Comparison of ENCODE assay signal across 8 cellular contexts in the genomic region with DNA sequence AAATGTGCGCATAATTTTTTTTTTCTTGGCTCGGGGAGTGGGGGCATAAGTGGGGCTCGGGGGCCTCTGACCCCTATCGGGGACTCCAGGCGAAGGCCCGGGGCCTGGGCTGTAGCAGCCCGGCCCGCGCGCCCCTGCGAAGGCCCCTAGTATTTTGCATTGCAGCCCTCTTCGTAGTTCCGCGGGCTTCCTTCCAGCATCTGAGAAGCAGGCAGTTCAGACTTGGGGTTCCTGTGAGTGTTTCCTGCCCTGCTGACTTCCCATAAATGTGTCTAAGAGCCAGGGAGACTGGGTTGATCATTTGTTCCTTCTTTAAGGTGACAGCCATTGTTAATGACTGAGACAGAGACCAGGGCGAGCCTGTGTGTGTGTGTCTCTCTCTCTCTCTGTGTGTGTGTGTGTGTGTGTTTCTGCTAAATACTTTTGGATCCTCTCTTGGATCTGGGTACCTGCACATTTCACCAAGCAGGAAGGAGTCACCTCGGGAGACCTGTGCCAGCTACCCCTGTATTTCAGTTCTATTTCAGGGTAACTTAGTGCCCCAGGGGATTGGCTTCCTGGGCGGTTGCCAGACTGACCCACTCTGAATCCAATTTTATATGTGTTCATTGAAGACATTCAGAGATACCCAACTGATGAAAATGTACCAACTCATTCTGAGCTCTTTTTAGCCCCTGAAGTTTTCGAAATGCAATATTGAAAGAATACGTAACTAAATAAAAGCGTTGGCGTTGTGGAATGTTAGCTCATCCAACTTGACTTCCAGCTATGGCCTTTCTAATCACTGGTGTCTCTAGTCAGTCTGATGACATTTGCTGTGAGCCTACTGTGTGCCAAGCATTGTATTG. TPM values are rescaled to one million over a fixed set of nuclear protein-coding genes. Genes with fewer than 3 reads are reported as not detected.
DNase-seq lines count a peak whose midpoint lies in the region; ATAC-seq and TF ChIP-seq lines count a peak whose summit lies in the region.

No MANE protein-coding gene starts in this region.

- H3K4me1 Mint-ChIP-seq in activated CD8-positive, alpha-beta memory T cell treated with anti-CD3 and anti-CD28 coated beads, Interleukin-2, amount 10 ng/mL, durations not matched to agents 7 days and 5 days: peaks cover 27% of the 10 kb centered on the region

- CTCF ChIA-PET in HEK293 (lab: Yijun Ruan, JAX): interaction anchor here (0.6 kb wide), 1 partner anchor 61 kb away, joined by 6 read pairs; no protein-coding TSS in a partner anchor
- CTCF ChIA-PET in activated CD8-positive, alpha-beta memory T cell treated with anti-CD3 and anti-CD28 coated beads, Interleukin-2, amount 10 ng/mL, durations not matched to agents 7 days and 5 days (lab: Charles Lee): no interaction called here

- H3K9ac ChIP-seq in mucosa of rectum (ENCODE audit: low read depth in 1 of 2, low read length in 2 of 2): peak overlapping the region; percentile 69 to 94

- H3K27ac Mint-ChIP-seq in activated CD8-positive, alpha-beta memory T cell treated with anti-CD3 and anti-CD28 coated beads, Interleukin-2, amount 10 ng/mL, durations not matched to agents 7 days and 5 days: peak overlapping the region; percentile 83

- no peaks in the 10 kb centered on the region for H3K36me3 ChIP-seq in HEK293 (ENCODE audit: control insufficient read depth in 2 of 2, insufficient read depth in 1 of 2, low read length in 2 of 2)
- H3K36me3 ChIP-seq in mucosa of rectum (ENCODE audit: control insufficient read depth in 2 of 2, insufficient read depth in 2 of 2, low read length in 2 of 2): no peaks in the 10 kb centered on the region
- H3K36me3 ChIP-seq in thoracic aorta: no peaks in the 10 kb centered on the region

- peak overlapping the region; percentile 88 for H3K27ac ChIP-seq in HEK293 (ENCODE audit: extremely low read depth, low read depth, low read length)
- H3K27ac ChIP-seq in mucosa of rectum (ENCODE audit: low read depth in 2 of 2, low read length in 2 of 2): peak overlapping the region; percentile 83 to 85
- H3K27ac ChIP-seq in thoracic aorta: peak overlapping the region; percentile 86 to 92

- POLR2A ChIA-PET in HEK293 (lab: Yijun Ruan, JAX): no interaction called here

- H3K9me3 ChIP-seq in HEK293 (ENCODE audit: control insufficient read depth, insufficient read depth, low read depth, low read length) (no peaks in the 10 kb centered on the region), mucosa of rectum (ENCODE audit: control insufficient read depth in 2 of 2, low read length in 2 of 2) (no peaks in the 10 kb centered on the region), thoracic aorta (no peaks in the 10 kb centered on the region)

- H3K4me3 ChIP-seq in HEK293 (ENCODE audit: low read depth, low read length): peak overlapping the region; percentile 65
- H3K4me3 ChIP-seq in mucosa of rectum (ENCODE audit: low read length in 2 of 2): peak overlapping the region; percentile 75 to 77
- peak overlapping the region; percentile 93 for H3K4me3 ChIP-seq in thoracic aorta

- ATAC-seq in activated CD8-positive, alpha-beta memory T cell treated with anti-CD3 and anti-CD28 coated beads, Interleukin-2, amount 10 ng/mL, durations not matched to agents 7 days and 5 days: peak; percentile 62
- ATAC-seq in esophagus mucosa (peak; percentile 37), thoracic aorta (ENCODE audit: insufficient number of reproducible peaks, low FRiP score, low read depth) (peak; percentile 37)

- TF ChIP-seq CTCF in HEK293 (tag by site-specific recombination; IDR thresholded peaks at IDR 0.05) (no peak), thoracic aorta (IDR thresholded peaks at IDR 0.05) (no peak)

- peaks cover 3% of the 10 kb centered on the region for H3K36me3 Mint-ChIP-seq in activated CD8-positive, alpha-beta memory T cell treated with anti-CD3 and anti-CD28 coated beads, Interleukin-2, amount 10 ng/mL, durations not matched to agents 7 days and 5 days

- H3K4me1 ChIP-seq in HEK293 (ENCODE audit: control insufficient read depth, insufficient read depth, low read length) (no peaks in the 10 kb centered on the region), mucosa of rectum (ENCODE audit: control insufficient read depth in 2 of 2, insufficient read depth in 2 of 2, low read length in 2 of 2) (peaks cover 17 to 21% of the 10 kb centered on the region in 2 donors), thoracic aorta (ENCODE audit: control insufficient read depth in 1 of 2, low read depth in 2 of 2) (peaks cover 3 to 24% of the 10 kb centered on the region in 2 donors)

- H3K27me3 ChIP-seq in mucosa of rectum (ENCODE audit: control insufficient read depth in 2 of 2, insufficient read depth in 2 of 2, low read length in 2 of 2): no peaks in the 10 kb centered on the region
- H3K27me3 ChIP-seq in thoracic aorta (replicated peaks; ENCODE audit: insufficient read depth): no peaks in the 10 kb centered on the region

- peak overlapping the region; percentile 89 for H3K4me3 Mint-ChIP-seq in activated CD8-positive, alpha-beta memory T cell treated with anti-CD3 and anti-CD28 coated beads, Interleukin-2, amount 10 ng/mL, durations not matched to agents 7 days and 5 days

- DNase-seq in NCI-H748 (lab: John Stamatoyannopoulos, UW; ENCODE audit: unreplicated experiment): peak; percentile 31
- no peak for DNase-seq in NCI-H748 treated with DMSO at 0.1 percent for 48 hours (lab: John Stamatoyannopoulos, UW)
- peak; percentile 40 for DNase-seq in M059J (ENCODE audit: low read depth)
- peak; percentile 50 for DNase-seq in activated CD8-positive, alpha-beta memory T cell treated with anti-CD3 and anti-CD28 coated beads, Interleukin-2, amount 10 ng/mL, durations not matched to agents 7 days and 5 days
- peak; percentile 30 for DNase-seq in thoracic aorta (ENCODE audit: low spot score)

- H3K27me3 Mint-ChIP-seq in activated CD8-positive, alpha-beta memory T cell treated with anti-CD3 and anti-CD28 coated beads, Interleukin-2, amount 10 ng/mL, durations not matched to agents 7 days and 5 days: peaks cover 19% of the 10 kb centered on the region

- no peaks in the 10 kb centered on the region for H3K9me3 Mint-ChIP-seq in activated CD8-positive, alpha-beta memory T cell treated with anti-CD3 and anti-CD28 coated beads, Interleukin-2, amount 10 ng/mL, durations not matched to agents 7 days and 5 days (ENCODE audit: low read depth)

TF ChIP-seq in HEK293, 187 proteins besides CTCF, POLR2A, EP300 and RAD21 (continues in another document):
- TF ChIP-seq KLF8 (tag by site-specific recombination; IDR thresholded peaks at IDR 0.05) (no peak), ZNF184 (tag by site-specific recombination; IDR thresholded peaks at IDR 0.05) (no peak), FEZF1 (tag by site-specific recombination; IDR thresholded peaks at IDR 0.05) (no peak), PRDM1 (tag by site-specific recombination; IDR thresholded peaks at IDR 0.05) (no peak), ZFP37 (tag by site-specific recombination; IDR thresholded peaks at IDR 0.05) (no peak), ZNF510 (tag by site-specific recombination; IDR thresholded peaks at IDR 0.05; ENCODE audit: insufficient replicate concordance) (no peak), ZNF335 (tag by site-specific recombination; conservative IDR thresholded peaks at IDR 0.05) (peak; percentile 58; the same call in 1 of the 2 replicates), SCRT2 (tag by site-specific recombination; IDR thresholded peaks at IDR 0.05) (peak; percentile 28; the same call in 1 of the 2 replicates)
- TF ChIP-seq, protein P1, sequence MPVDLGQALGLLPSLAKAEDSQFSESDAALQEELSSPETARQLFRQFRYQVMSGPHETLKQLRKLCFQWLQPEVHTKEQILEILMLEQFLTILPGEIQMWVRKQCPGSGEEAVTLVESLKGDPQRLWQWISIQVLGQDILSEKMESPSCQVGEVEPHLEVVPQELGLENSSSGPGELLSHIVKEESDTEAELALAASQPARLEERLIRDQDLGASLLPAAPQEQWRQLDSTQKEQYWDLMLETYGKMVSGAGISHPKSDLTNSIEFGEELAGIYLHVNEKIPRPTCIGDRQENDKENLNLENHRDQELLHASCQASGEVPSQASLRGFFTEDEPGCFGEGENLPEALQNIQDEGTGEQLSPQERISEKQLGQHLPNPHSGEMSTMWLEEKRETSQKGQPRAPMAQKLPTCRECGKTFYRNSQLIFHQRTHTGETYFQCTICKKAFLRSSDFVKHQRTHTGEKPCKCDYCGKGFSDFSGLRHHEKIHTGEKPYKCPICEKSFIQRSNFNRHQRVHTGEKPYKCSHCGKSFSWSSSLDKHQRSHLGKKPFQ (tag by site-specific recombination; IDR thresholded peaks at IDR 0.05): no peak
- TF ChIP-seq, protein P2, sequence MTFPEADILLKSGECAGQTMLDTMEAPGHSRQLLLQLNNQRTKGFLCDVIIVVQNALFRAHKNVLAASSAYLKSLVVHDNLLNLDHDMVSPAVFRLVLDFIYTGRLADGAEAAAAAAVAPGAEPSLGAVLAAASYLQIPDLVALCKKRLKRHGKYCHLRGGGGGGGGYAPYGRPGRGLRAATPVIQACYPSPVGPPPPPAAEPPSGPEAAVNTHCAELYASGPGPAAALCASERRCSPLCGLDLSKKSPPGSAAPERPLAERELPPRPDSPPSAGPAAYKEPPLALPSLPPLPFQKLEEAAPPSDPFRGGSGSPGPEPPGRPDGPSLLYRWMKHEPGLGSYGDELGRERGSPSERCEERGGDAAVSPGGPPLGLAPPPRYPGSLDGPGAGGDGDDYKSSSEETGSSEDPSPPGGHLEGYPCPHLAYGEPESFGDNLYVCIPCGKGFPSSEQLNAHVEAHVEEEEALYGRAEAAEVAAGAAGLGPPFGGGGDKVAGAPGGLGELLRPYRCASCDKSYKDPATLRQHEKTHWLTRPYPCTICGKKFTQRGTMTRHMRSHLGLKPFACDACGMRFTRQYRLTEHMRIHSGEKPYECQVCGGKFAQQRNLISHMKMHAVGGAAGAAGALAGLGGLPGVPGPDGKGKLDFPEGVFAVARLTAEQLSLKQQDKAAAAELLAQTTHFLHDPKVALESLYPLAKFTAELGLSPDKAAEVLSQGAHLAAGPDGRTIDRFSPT (tag by site-specific recombination; IDR thresholded peaks at IDR 0.05): peak; percentile 26; the same call in 1 of the 2 replicates

RNA-seq across cellular contexts. Expression of a gene that starts 0.8 kb away (rescaled TPM):
- 11.3 and 11.7 TPM in 2 replicates for total RNA-seq in M059J (2014; rRNA removed; shearing (Covaris generic))
- total RNA-seq in activated CD8-positive, alpha-beta memory T cell treated with anti-CD3 and anti-CD28 coated beads, Interleukin-2, amount 10 ng/mL, durations not matched to agents 7 days and 5 days: 1 to 10 TPM; 6.0 to 9.7 TPM
- 17.1 TPM for total RNA-seq in esophagus mucosa
- 10 to 100 TPM; 21.3 to 39.5 TPM for total RNA-seq in thoracic aorta
